8 cellular contexts compared by ENCODE assay signal in genomic region chr3:194485471-194485875, GRCh38. TPM values are rescaled to one million over a fixed set of nuclear protein-coding genes. Genes with fewer than 3 reads are reported as not detected.
DNase-seq lines count a peak whose midpoint lies in the region; ATAC-seq and TF ChIP-seq lines count a peak whose summit lies in the region.

No MANE protein-coding gene starts in this region.

- H3K27me3 ChIP-seq in Caco-2 (replicated peaks; ENCODE audit: control insufficient read depth, insufficient read depth, low read length) (no peaks in the 10 kb centered on the region), MG63 (no peaks in the 10 kb centered on the region), muscle layer of duodenum (ENCODE audit: low read depth, low read length) (no peaks in the 10 kb centered on the region)

- DNase-seq in Caco-2 = no peak
- no peak for DNase-seq in MG63
- peak; percentile 72 for DNase-seq in choroid plexus epithelial cell (ENCODE audit: low read depth)
- no peak for DNase-seq in NCI-H446 (lab: John Stamatoyannopoulos, UW)
- no peak for DNase-seq in NCI-H1092 treated with DMSO at 0.1 percent for 48 hours (lab: John Stamatoyannopoulos, UW)

- POLR2A ChIA-PET in Caco-2 (lab: Charles Lee) = no interaction called here

- intact Hi-C loops in Caco-2 (cut with micrococcal nuclease; ENCODE audit: unreplicated experiment) = loop anchor here (1.0 kb wide), 1 partner anchor 35 kb away; no protein-coding TSS in a partner anchor

- H3K27me3 Mint-ChIP-seq in Caco-2 (ENCODE audit: insufficient read depth, unreplicated experiment) = no peaks in the 10 kb centered on the region

- no peaks in the 10 kb centered on the region; the same call in none of the 2 replicates for H3K36me3 ChIP-seq in Caco-2 (ENCODE audit: control insufficient read depth, insufficient read depth, low read length)
- H3K36me3 ChIP-seq in MG63 = peaks cover 40% of the 10 kb centered on the region
- peaks cover 0 to 19% of the 10 kb centered on the region in 2 donors for H3K36me3 ChIP-seq in muscle layer of duodenum (ENCODE audit: control insufficient read depth in 1 of 2, insufficient read depth in 2 of 2, low read length in 2 of 2)

- CTCF ChIA-PET in Caco-2 (lab: Charles Lee) = interaction anchor here (0.6 to 1.5 kb wide), 3 partner anchors 13 to 91 kb away, joined by 3 read pairs; no protein-coding TSS in a partner anchor

- H3K4me3 ChIP-seq in Caco-2 (ENCODE audit: low read depth, low read length) = peak overlapping the region; percentile 70
- peak overlapping the region; percentile 83 for H3K4me3 ChIP-seq in MG63
- peak overlapping the region; percentile 73 for H3K4me3 ChIP-seq in choroid plexus epithelial cell (ENCODE audit: low read depth, low read length)
- peak overlapping the region; percentile 59 to 92 for H3K4me3 ChIP-seq in muscle layer of duodenum (ENCODE audit: low read depth in 1 of 2, low read length in 2 of 2)

- H3K9me3 ChIP-seq in Caco-2 (no peaks in the 10 kb centered on the region), MG63 (no peaks in the 10 kb centered on the region), muscle layer of duodenum (ENCODE audit: control insufficient read depth in 1 of 2, low read length in 2 of 2) (no peaks in the 10 kb centered on the region)

- peak overlapping the region; percentile 77 for H3K27ac Mint-ChIP-seq in Caco-2 (ENCODE audit: unreplicated experiment)

- ATAC-seq in HG03378 (IDR thresholded peaks at IDR 0.05; ENCODE audit: unreplicated experiment) = no peak
- no peak for ATAC-seq in GM18861 (IDR thresholded peaks at IDR 0.05; ENCODE audit: unreplicated experiment)

- peak overlapping the region; percentile 70 for H3K4me3 Mint-ChIP-seq in Caco-2 (ENCODE audit: unreplicated experiment)

- no TSS peak for BruUV-seq in Caco-2 (replicated peaks; lab: Mats Ljungman, UMichigan)

- H3K4me1 Mint-ChIP-seq in Caco-2 (ENCODE audit: low read depth, unreplicated experiment) = peaks cover 36% of the 10 kb centered on the region

- H3K4me1 ChIP-seq in Caco-2 (peaks cover 50% of the 10 kb centered on the region), muscle layer of duodenum (ENCODE audit: control insufficient read depth in 1 of 2, insufficient read depth in 2 of 2, low read length in 2 of 2) (peaks cover 7 to 15% of the 10 kb centered on the region in 2 donors)

- TF ChIP-seq CTCF in Caco-2 (IDR thresholded peaks at IDR 0.05; ENCODE audit: insufficient read depth in 1 of 2, low read depth in 1 of 2, low read length in 1 of 2, severe bottlenecking in 1 of 2, unreplicated experiment in 1 of 2) (no peak), choroid plexus epithelial cell (conservative IDR thresholded peaks at IDR 0.05; ENCODE audit: low read depth, low read length) (no peak)

- peaks cover 56% of the 10 kb centered on the region for H3K36me3 Mint-ChIP-seq in Caco-2 (ENCODE audit: insufficient read depth, unreplicated experiment)

- H3K27ac ChIP-seq in muscle layer of duodenum (ENCODE audit: low read length) = peak overlapping the region; percentile 90

- H3K9me3 Mint-ChIP-seq in Caco-2 (ENCODE audit: unreplicated experiment) = no peaks in the 10 kb centered on the region

RNA-seq across cellular contexts. Expression of gene ATP13A3, which starts 1.3 kb away (rescaled TPM):
- total RNA-seq in Caco-2 (2022) = 181 and 183 TPM in 2 replicates
- total RNA-seq in MG63 (2014; rRNA removed; shearing (Covaris generic); ENCODE audit: low replicate concordance) = 76.9 and 103 TPM in 2 replicates
